In genomic region chr3:52636673-52637072, GRCh38 we compare ENCODE assay signal across 1 cellular context.
TF ChIP-seq lines count a peak whose summit lies in the region.

No MANE protein-coding gene starts in this region.

TF ChIP-seq in SK-N-SH treated with all-trans-retinoic acid at 6 μM for 48 hours, 23 proteins besides CTCF, POLR2A, EP300 and RAD21 (continued from another document):
- no peak for TF ChIP-seq PPARA (CRISPR knock-in tag; IDR thresholded peaks at IDR 0.05; ENCODE audit: borderline replicate concordance)
- no peak for TF ChIP-seq SNAI2 (CRISPR knock-in tag; IDR thresholded peaks at IDR 0.05)
